ENCODE assay signal across 17 cellular contexts in genomic region chr9:2740616-2741015, GRCh38. TPM values are rescaled to one million over a fixed set of nuclear protein-coding genes. Genes with fewer than 3 reads are reported as not detected.
"Had no signal": no experiment of that assay in that cellular context is flagged by ENCODE, and none has a peak within 500 bp of the region (broad histone marks: within the 10 kb centered on the region; RNA-seq: fewer than 3 reads in every experiment).

No MANE protein-coding gene starts in this region.

- H3K9me3 Mint-ChIP-seq: activated CD8-positive, alpha-beta T cell treated with anti-CD3 and anti-CD28 coated beads for 36 hours; activated T-helper 1 cell treated with anti-CD3 and anti-CD28 coated beads, Interleukin-12 subunit alpha, Interleukin-12 subunit beta, Interleukin-2, Interleukin-4 antibody, amounts not matched to agents 30 ng/mL and 10 ng/mL and 1 ng/mL, durations not matched to agents 14 hours and 24 hours and 36 hours; natural killer cell treated with Interleukin-12 subunit alpha and Interleukin-12 subunit beta and Interleukin-15 and Interleukin-18, amount 100 ng/mL, for 72 hours had no signal

- H3K36me3 Mint-ChIP-seq: natural killer cell treated with Interleukin-12 subunit alpha and Interleukin-12 subunit beta and Interleukin-15 and Interleukin-18, amount 100 ng/mL, for 72 hours had no signal

- H3K4me3 ChIP-seq: heart left ventricle, right atrium auricular region, thyroid gland had no signal

- H3K27me3 Mint-ChIP-seq: activated CD8-positive, alpha-beta T cell treated with anti-CD3 and anti-CD28 coated beads for 36 hours; natural killer cell treated with Interleukin-12 subunit alpha and Interleukin-12 subunit beta and Interleukin-15 and Interleukin-18, amount 100 ng/mL, for 72 hours had no signal

- H3K4me3 Mint-ChIP-seq: activated CD8-positive, alpha-beta T cell treated with anti-CD3 and anti-CD28 coated beads for 36 hours; activated T-helper 1 cell treated with anti-CD3 and anti-CD28 coated beads, Interleukin-12 subunit alpha, Interleukin-12 subunit beta, Interleukin-2, Interleukin-4 antibody, amounts not matched to agents 30 ng/mL and 10 ng/mL and 1 ng/mL, durations not matched to agents 14 hours and 24 hours and 36 hours; natural killer cell treated with Interleukin-12 subunit alpha and Interleukin-12 subunit beta and Interleukin-15 and Interleukin-18, amount 100 ng/mL, for 72 hours had no signal

- H3K27ac Mint-ChIP-seq: activated CD8-positive, alpha-beta T cell treated with anti-CD3 and anti-CD28 coated beads for 36 hours; activated T-helper 1 cell treated with anti-CD3 and anti-CD28 coated beads, Interleukin-12 subunit alpha, Interleukin-12 subunit beta, Interleukin-2, Interleukin-4 antibody, amounts not matched to agents 30 ng/mL and 10 ng/mL and 1 ng/mL, durations not matched to agents 14 hours and 24 hours and 36 hours; natural killer cell treated with Interleukin-12 subunit alpha and Interleukin-12 subunit beta and Interleukin-15 and Interleukin-18, amount 100 ng/mL, for 72 hours had no signal

- H3K27ac ChIP-seq: heart left ventricle, right atrium auricular region, thyroid gland had no signal

- H3K27me3 ChIP-seq: heart left ventricle, right atrium auricular region, thyroid gland had no signal

- DNase-seq: activated CD8-positive, alpha-beta T cell treated with anti-CD3 and anti-CD28 coated beads for 36 hours; activated naive CD4-positive, alpha-beta T cell; cerebellar nuclear complex; foreskin melanocyte; heart left ventricle; islet precursor cell; nucleus accumbens; small intestine; thyroid gland had no signal

RNA-seq across cellular contexts. Expression of gene KCNV2, which starts 23.3 kb away (rescaled TPM):
- total RNA-seq: activated CD8-positive, alpha-beta T cell treated with anti-CD3 and anti-CD28 coated beads for 36 hours; activated T-helper 1 cell treated with anti-CD3 and anti-CD28 coated beads, Interleukin-12 subunit alpha, Interleukin-12 subunit beta, Interleukin-2, Interleukin-4 antibody, amounts not matched to agents 30 ng/mL and 10 ng/mL and 1 ng/mL, durations not matched to agents 14 hours and 24 hours and 36 hours; dermis microvascular lymphatic vessel endothelial cell; heart left ventricle; left lobe of liver; mucosa of gallbladder; natural killer cell treated with Interleukin-12 subunit alpha and Interleukin-12 subunit beta and Interleukin-15 and Interleukin-18, amount 100 ng/mL, for 72 hours; posterior vena cava; right atrium auricular region; thyroid gland had no signal
- polyA plus RNA-seq: esophagus, heart left ventricle, small intestine had no signal
